In the genomic region with DNA sequence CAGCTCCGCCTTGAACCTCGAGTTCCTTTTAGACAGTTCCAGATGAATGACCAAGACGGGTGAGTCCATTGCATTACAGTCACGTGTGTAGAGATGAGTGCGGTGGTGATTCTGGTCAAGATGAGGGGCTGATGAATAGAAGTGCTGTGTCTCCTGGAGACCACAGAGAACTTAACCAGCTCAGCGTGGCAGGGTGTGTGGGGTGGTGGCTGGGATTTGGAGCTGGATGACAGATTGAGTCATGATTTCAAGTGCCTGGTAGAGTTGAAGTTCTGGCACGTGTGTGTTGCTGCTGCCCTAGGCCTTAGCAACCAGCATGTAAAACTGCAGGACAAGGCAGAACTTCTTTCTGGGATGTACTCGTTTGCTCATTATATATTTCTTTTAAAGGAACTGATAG, we compare ENCODE assay signal across 12 cellular contexts. TPM values are rescaled to one million over a fixed set of nuclear protein-coding genes. Genes with fewer than 3 reads are reported as not detected.
A peak's percentile ranks its signal among the peaks of the same experiment; 100 is the strongest.
DNase-seq lines count a peak whose midpoint lies in the region; ATAC-seq, FAIRE-seq and TF ChIP-seq lines count a peak whose summit lies in the region.
"Had no signal": no experiment of that assay in that cellular context is flagged by ENCODE, and none has a peak within 500 bp of the region (broad histone marks: within the 10 kb centered on the region; RNA-seq: fewer than 3 reads in every experiment).

No MANE protein-coding gene starts in this region.

- no peak for FAIRE-seq in pancreas (lab: Jason Lieb, UNC)
- FAIRE-seq: A204.1, endothelial cell of umbilical vein had no signal

- peak overlapping the region; percentile 42 for H3K27ac Mint-ChIP-seq in activated CD4-positive, alpha-beta T cell treated with anti-CD3 and anti-CD28 coated beads for 36 hours

- CTCF ChIA-PET in activated CD4-positive, alpha-beta T cell treated with anti-CD3 and anti-CD28 coated beads for 36 hours (lab: Charles Lee): interaction anchor here (1.3 kb wide), 1 partner anchor 110 kb away, joined by 5 read pairs; no protein-coding TSS in a partner anchor

- in situ Hi-C loops in SK-MEL-5 (cut with HindIII; ENCODE audit: low pct_unique_long_range_greater_than_20kb, low sequenced_read_pairs): no loop called here

- TF ChIP-seq CTCF in fibroblast of mammary gland (conservative IDR thresholded peaks at IDR 0.05; ENCODE audit: control insufficient read depth, insufficient read depth, low read depth, low read length): no peak
- TF ChIP-seq CTCF in pancreas (IDR thresholded peaks at IDR 0.05): no peak

- no peaks in the 10 kb centered on the region for H3K27me3 ChIP-seq in pancreas
- H3K27me3 ChIP-seq: tibial artery had no signal

- H3K9me3 ChIP-seq in pancreas: no peaks in the 10 kb centered on the region
- H3K9me3 ChIP-seq: tibial artery had no signal

- intact Hi-C loops in activated CD4-positive, alpha-beta T cell treated with anti-CD3 and anti-CD28 coated beads for 36 hours (cut with DNase I, micrococcal nuclease): loop anchor here in 1 of 2 experiments (5.0 kb wide), 1 partner anchor 40 kb away; no protein-coding TSS in a partner anchor
- intact Hi-C loops in pancreas (cut with DNase I): no loop called here

- no peaks in the 10 kb centered on the region for H3K9me3 Mint-ChIP-seq in activated CD4-positive, alpha-beta T cell treated with anti-CD3 and anti-CD28 coated beads for 36 hours (ENCODE audit: low read depth)

- peaks cover 6 to 18% (median 6%) of the 10 kb centered on the region in 3 donors for H3K4me1 ChIP-seq in pancreas
- H3K4me1 ChIP-seq: tibial artery had no signal

- WGBS in pancreas, 2 donors: 67 to 70% methylated on average over 8 of the region's 8 CpGs

- H3K4me1 Mint-ChIP-seq in activated CD4-positive, alpha-beta T cell treated with anti-CD3 and anti-CD28 coated beads for 36 hours: peaks cover 20% of the 10 kb centered on the region

- no peak for ATAC-seq in activated CD4-positive, alpha-beta T cell treated with anti-CD3 and anti-CD28 coated beads for 36 hours
- ATAC-seq in pancreas (peak in 3 of 4 donors; percentile 42 to 71 (median 54)), GM19397 (IDR thresholded peaks at IDR 0.05; ENCODE audit: unreplicated experiment) (no peak)

- H3K4me3 ChIP-seq in fibroblast of mammary gland (ENCODE audit: control insufficient read depth, low read depth, low read length) (no peak overlapping the region), pancreas (no peak overlapping the region)
- H3K4me3 ChIP-seq: tibial artery had no signal

- DNase-seq in activated CD4-positive, alpha-beta T cell treated with anti-CD3 and anti-CD28 coated beads for 36 hours: no peak
- no peak for DNase-seq in activated CD4-positive, alpha-beta T cell treated with anti-CD3 and anti-CD28 coated beads for 4 hours
- DNase-seq in SK-MEL-5 (ENCODE audit: low read depth, low spot score): peak; percentile 41
- DNase-seq in fibroblast of mammary gland (ENCODE audit: low read depth): peak; percentile 40
- DNase-seq in pancreas: peak in 2 of 6 donors; percentile 5 to 23
- no peak for DNase-seq in activated CD4-positive, CD25-positive, alpha-beta regulatory T cell treated with anti-CD3 and anti-CD28 coated beads, Interleukin-2, amount 50 U/mL, for 72 hours
- no peak for DNase-seq in cortex of kidney (lab: John Stamatoyannopoulos, UW)
- DNase-seq: mesendoderm had no signal

- H3K4me3 Mint-ChIP-seq in activated CD4-positive, alpha-beta T cell treated with anti-CD3 and anti-CD28 coated beads for 36 hours: no peak overlapping the region

- peaks cover 75% of the 10 kb centered on the region for H3K36me3 Mint-ChIP-seq in activated CD4-positive, alpha-beta T cell treated with anti-CD3 and anti-CD28 coated beads for 36 hours (ENCODE audit: low read depth)

- peaks cover 4 to 51% (median 28%) of the 10 kb centered on the region in 3 donors for H3K36me3 ChIP-seq in pancreas

- no peaks in the 10 kb centered on the region for H3K27me3 Mint-ChIP-seq in activated CD4-positive, alpha-beta T cell treated with anti-CD3 and anti-CD28 coated beads for 36 hours

- H3K27ac ChIP-seq in pancreas: peak overlapping the region in 1 of 4 donors; percentile 22
- H3K27ac ChIP-seq: tibial artery had no signal

- POLR2A ChIA-PET in activated CD4-positive, alpha-beta T cell treated with anti-CD3 and anti-CD28 coated beads for 36 hours (lab: Charles Lee): interaction anchor here (1.0 kb wide), 1 partner anchor 9 kb away, joined by 3 read pairs; no protein-coding TSS in a partner anchor

RNA-seq across cellular contexts. Expression of a gene that starts 53.3 kb away (rescaled TPM):
- 100 to 1,000 TPM; 151 to 184 TPM for total RNA-seq in activated CD4-positive, alpha-beta T cell treated with anti-CD3 and anti-CD28 coated beads for 36 hours
- 40.1 and 68.0 TPM in 2 replicates for total RNA-seq in SK-MEL-5 (2014; rRNA removed; shearing (Covaris generic))
- 133 and 183 TPM in 2 replicates for polyA plus RNA-seq in SK-MEL-5 (2015; cell fraction: cytosol; rRNA removed)
- polyA plus RNA-seq in SK-MEL-5 (2015; cell fraction: nucleus; rRNA removed): 123 and 153 TPM in 2 replicates
- 100 to 1,000 TPM in 2 of 6 donors, 10 to 100 TPM in 4; 67.4 to 132 (median 94.9) TPM for total RNA-seq in pancreas
- polyA plus RNA-seq in pancreas: 10 to 100 TPM; 44.8 to 77.9 TPM

RNA-seq across cellular contexts. Expression of a gene that starts 55.6 kb away (rescaled TPM):
- 10 to 100 TPM; 28.2 to 30.7 TPM for total RNA-seq in activated CD4-positive, alpha-beta T cell treated with anti-CD3 and anti-CD28 coated beads for 36 hours
- total RNA-seq in SK-MEL-5 (2014; rRNA removed; shearing (Covaris generic)): 20.9 TPM in 2 replicates
- polyA plus RNA-seq in SK-MEL-5 (2015; cell fraction: cytosol; rRNA removed): 22.7 and 23.3 TPM in 2 replicates
- polyA plus RNA-seq in SK-MEL-5 (2015; cell fraction: nucleus; rRNA removed): 127 and 151 TPM in 2 replicates
- total RNA-seq in pancreas: 10 to 100 TPM; 11.3 to 19.7 (median 16.2) TPM
- polyA plus RNA-seq in pancreas: 10 to 100 TPM; 47.9 to 66.5 TPM

Comparison
In these comparisons a context has a peak if more than half of its experiments do, and no peak if none do; other contexts are left out.
1. ATAC-seq: peak in pancreas (3 of 4); none in activated CD4-positive, alpha-beta T cell treated with anti-CD3 and anti-CD28 coated beads for 36 hours (single experiment) and GM19397 (single experiment).
2. DNase-seq: peak in SK-MEL-5 (single experiment) and fibroblast of mammary gland (single experiment); none in activated CD4-positive, alpha-beta T cell treated with anti-CD3 and anti-CD28 coated beads for 36 hours (single experiment), activated CD4-positive, alpha-beta T cell treated with anti-CD3 and anti-CD28 coated beads for 4 hours (0 of 2), activated CD4-positive, CD25-positive, alpha-beta regulatory T cell treated with anti-CD3 and anti-CD28 coated beads, Interleukin-2, amount 50 U/mL, for 72 hours (single experiment) and cortex of kidney (single experiment).